In genomic region chr20:6006603-6006949, GRCh38 we compare ENCODE assay signal across 8 cellular contexts. TPM values are rescaled to one million over a fixed set of nuclear protein-coding genes. Genes with fewer than 3 reads are reported as not detected.
DNase-seq lines count a peak whose midpoint lies in the region; ATAC-seq and TF ChIP-seq lines count a peak whose summit lies in the region.

No MANE protein-coding gene starts in this region.

- H3K27ac ChIP-seq in 22Rv1, result peak overlapping the region; percentile 72
- peak overlapping the region; percentile 94 to 99 for H3K27ac ChIP-seq in lung (ENCODE audit: low read depth in 1 of 2, low read length in 1 of 2)

- H3K4me3 ChIP-seq in HFF-Myc (replicated peaks; ENCODE audit: low read depth, low read length) (peak overlapping the region; percentile 85), astrocyte of the cerebellum (ENCODE audit: low read depth, low read length) (peak overlapping the region; percentile 62), lung (peak overlapping the region; percentile 94)

- peaks cover 2 to 12% of the 10 kb centered on the region in 2 donors for H3K36me3 ChIP-seq in lung (ENCODE audit: control insufficient read depth in 2 of 2, insufficient read depth in 2 of 2, low read length in 2 of 2)

- no peak for ATAC-seq in lung (ENCODE audit: insufficient read depth, low FRiP score)
- ATAC-seq in GM21390 (IDR thresholded peaks at IDR 0.05; ENCODE audit: unreplicated experiment), result no peak
- ATAC-seq in sciatic nerve, result no peak

- 0 to 2% methylated on average over 10 of the region's 10 CpGs for WGBS in lung, 2 donors

- peaks cover 0 to 13% of the 10 kb centered on the region in 2 donors for H3K4me1 ChIP-seq in lung (ENCODE audit: control insufficient read depth in 2 of 2, insufficient read depth in 2 of 2, low read length in 2 of 2)

- H3K9me3 ChIP-seq in lung (ENCODE audit: control insufficient read depth in 2 of 2, insufficient read depth in 1 of 2, low read length in 1 of 2), result no peaks in the 10 kb centered on the region

- no peaks in the 10 kb centered on the region for H3K27me3 ChIP-seq in lung (ENCODE audit: control insufficient read depth, insufficient read depth)

- in situ Hi-C loops in astrocyte of the cerebellum (cut with HindIII; ENCODE audit: low sequenced_read_pairs), result no loop called here

- DNase-seq in HFF-Myc (ENCODE audit: extremely low read depth, low read depth), result no peak
- DNase-seq in astrocyte of the cerebellum (ENCODE audit: low read depth), result no peak
- no peak for DNase-seq in lung (ENCODE audit: low spot score)
- DNase-seq in cerebellar cortex (ENCODE audit: low spot score), result no peak
- DNase-seq in sciatic nerve (ENCODE audit: low spot score), result no peak
- no peak for DNase-seq in NCI-H1694 treated with DMSO at 0.1 percent for 48 hours (lab: John Stamatoyannopoulos, UW)

- intact Hi-C loops in sciatic nerve (cut with DNase I), result no loop called here

- TF ChIP-seq CTCF in 22Rv1 (IDR thresholded peaks at IDR 0.05) (no peak), HFF-Myc (IDR thresholded peaks at IDR 0.05; ENCODE audit: low read depth, low read length, missing control alignments) (no peak), astrocyte of the cerebellum (IDR thresholded peaks at IDR 0.05; ENCODE audit: low read depth, low read length, missing control alignments) (no peak), lung (IDR thresholded peaks at IDR 0.05; ENCODE audit: control extremely low read depth, extremely low read depth) (no peak)

RNA-seq across cellular contexts. Expression of gene CRLS1, which starts 0.7 kb away (rescaled TPM):
- 10 to 100 TPM; 40.2 to 46.2 TPM for total RNA-seq in lung
- 10 to 100 TPM; 42.9 to 84.8 TPM for polyA plus RNA-seq in lung
- 27.1 TPM for total RNA-seq in sciatic nerve

RNA-seq across cellular contexts. Expression of gene LRRN4, which starts 47.3 kb away (rescaled TPM):
- 10 to 100 TPM; 20.1 to 62.3 TPM for total RNA-seq in lung
- 10 to 100 TPM in 1 of 2 donors, 1 to 10 TPM in 1; 9.8 to 26.9 TPM for polyA plus RNA-seq in lung
- total RNA-seq in sciatic nerve, result 0.36 TPM

RNA-seq across cellular contexts. Expression of gene MCM8, which starts 56.1 kb away (rescaled TPM):
- total RNA-seq in lung (1 to 10 TPM; 4.4 to 7.2 TPM), sciatic nerve (3.7 TPM)
- 1 to 10 TPM; 2.0 to 2.2 TPM for polyA plus RNA-seq in lung

RNA-seq across cellular contexts. Expression of gene TRMT6, which starts 56.2 kb away (rescaled TPM):
- 10 to 100 TPM in 1 of 2 donors, 1 to 10 TPM in 1; 5.5 to 12.2 TPM for total RNA-seq in lung
- 10 to 100 TPM in 1 of 2 donors, 1 to 10 TPM in 1; 9.5 to 17.0 TPM for polyA plus RNA-seq in lung
- total RNA-seq in sciatic nerve, result 9.3 TPM

Comparison
In these comparisons a context has a peak if more than half of its experiments do, and no peak if none do; other contexts are left out.
1. RNA of gene LRRN4, which starts 47.3 kb away (total RNA-seq): 20.1 to 62.3 TPM in lung; 0.36 TPM in sciatic nerve (single experiment); every median in the first group is over 10 times any median in the second.
2. Peak in every context shown above with its lines, with median percentiles within 50 percentile points of each other: H3K4me3 ChIP-seq.